In genomic region chr16:22207715-22208360, GRCh38 we compare ENCODE assay signal across 8 cellular contexts. TPM values are rescaled to one million over a fixed set of nuclear protein-coding genes. Genes with fewer than 3 reads are reported as not detected.
DNase-seq lines count a peak whose midpoint lies in the region; ATAC-seq and TF ChIP-seq lines count a peak whose summit lies in the region.

No MANE protein-coding gene starts in this region.

- peak overlapping the region; percentile 84 for H3K27ac Mint-ChIP-seq in activated naive CD8-positive, alpha-beta T cell treated with anti-CD3 and anti-CD28 coated beads, Interleukin-2, amount 10 ng/mL, durations not matched to agents 7 days and 5 days

- H3K4me1 Mint-ChIP-seq in activated T-cell treated with anti-CD3 and anti-CD28 coated beads, Interleukin-2, amount 50 U/mL, for 4 hours (ENCODE audit: low read depth), result peaks cover 24% of the 10 kb centered on the region
- H3K4me1 Mint-ChIP-seq in activated naive CD8-positive, alpha-beta T cell treated with anti-CD3 and anti-CD28 coated beads, Interleukin-2, amount 10 ng/mL, durations not matched to agents 7 days and 5 days, result peaks cover 31% of the 10 kb centered on the region

- TF ChIP-seq CTCF in left lung (IDR thresholded peaks at IDR 0.05) (no peak), tibial artery (IDR thresholded peaks at IDR 0.05) (no peak), testis (IDR thresholded peaks at IDR 0.05) (no peak)

- H3K27ac ChIP-seq in left lung, result peak overlapping the region; percentile 88 to 92
- peak overlapping the region; percentile 87 to 89 for H3K27ac ChIP-seq in tibial artery
- H3K27ac ChIP-seq in testis, result peak overlapping the region in 1 of 2 donors; percentile 85

- ATAC-seq in activated T-cell treated with anti-CD3 and anti-CD28 coated beads, Interleukin-2, amount 50 U/mL, for 4 hours, result no peak
- no peak for ATAC-seq in activated naive CD8-positive, alpha-beta T cell treated with anti-CD3 and anti-CD28 coated beads, Interleukin-2, amount 10 ng/mL, durations not matched to agents 7 days and 5 days (ENCODE audit: low read depth)
- ATAC-seq in left lung, result no peak
- no peak for ATAC-seq in HG03520 (IDR thresholded peaks at IDR 0.05; ENCODE audit: unreplicated experiment)
- no peak for ATAC-seq in HG02981 (IDR thresholded peaks at IDR 0.05; ENCODE audit: unreplicated experiment)

- H3K4me3 ChIP-seq in left lung (peak overlapping the region; percentile 96 to 98), tibial artery (peak overlapping the region; percentile 90 to 95), testis (peak overlapping the region in 1 of 2 donors; percentile 83)

- H3K27me3 ChIP-seq in left lung (no peaks in the 10 kb centered on the region), tibial artery (no peaks in the 10 kb centered on the region), testis (no peaks in the 10 kb centered on the region)

- WGBS in testis, 2 donors, result 75 to 81% methylated on average over 10 of the region's 10 CpGs

- H3K4me3 Mint-ChIP-seq in activated T-cell treated with anti-CD3 and anti-CD28 coated beads, Interleukin-2, amount 50 U/mL, for 4 hours, result peak overlapping the region; percentile 90
- H3K4me3 Mint-ChIP-seq in activated naive CD8-positive, alpha-beta T cell treated with anti-CD3 and anti-CD28 coated beads, Interleukin-2, amount 10 ng/mL, durations not matched to agents 7 days and 5 days, result peak overlapping the region; percentile 98

- H3K4me1 ChIP-seq in left lung, result peaks cover 13 to 50% of the 10 kb centered on the region in 2 donors
- peaks cover 0 to 64% (median 49%) of the 10 kb centered on the region in 4 donors for H3K4me1 ChIP-seq in tibial artery
- H3K4me1 ChIP-seq in testis, result peaks cover 14% of the 10 kb centered on the region

- H3K36me3 Mint-ChIP-seq in activated T-cell treated with anti-CD3 and anti-CD28 coated beads, Interleukin-2, amount 50 U/mL, for 4 hours (ENCODE audit: insufficient read depth), result peaks cover 7% of the 10 kb centered on the region
- H3K36me3 Mint-ChIP-seq in activated naive CD8-positive, alpha-beta T cell treated with anti-CD3 and anti-CD28 coated beads, Interleukin-2, amount 10 ng/mL, durations not matched to agents 7 days and 5 days, result peaks cover 18% of the 10 kb centered on the region

- H3K9me3 ChIP-seq in left lung (peaks cover 0 to 3% of the 10 kb centered on the region in 2 donors), tibial artery (no peaks in the 10 kb centered on the region), testis (no peaks in the 10 kb centered on the region)

- TF ChIP-seq POLR2A in testis (IDR thresholded peaks at IDR 0.05), result no peak

- H3K27me3 Mint-ChIP-seq in activated T-cell treated with anti-CD3 and anti-CD28 coated beads, Interleukin-2, amount 50 U/mL, for 4 hours (ENCODE audit: low read depth), result no peaks in the 10 kb centered on the region
- no peaks in the 10 kb centered on the region for H3K27me3 Mint-ChIP-seq in activated naive CD8-positive, alpha-beta T cell treated with anti-CD3 and anti-CD28 coated beads, Interleukin-2, amount 10 ng/mL, durations not matched to agents 7 days and 5 days

- no peak for DNase-seq in activated T-cell treated with anti-CD3 and anti-CD28 coated beads, Interleukin-2, amount 50 U/mL, for 4 hours
- DNase-seq in activated T-cell treated with anti-CD3 and anti-CD28 coated beads for 4 hours, result no peak
- DNase-seq in activated naive CD8-positive, alpha-beta T cell treated with anti-CD3 and anti-CD28 coated beads, Interleukin-2, amount 10 ng/mL, durations not matched to agents 7 days and 5 days, result no peak
- DNase-seq in left lung, result no peak
- no peak for DNase-seq in tibial artery
- DNase-seq in testis, result no peak

- no peaks in the 10 kb centered on the region for H3K9me3 Mint-ChIP-seq in activated T-cell treated with anti-CD3 and anti-CD28 coated beads, Interleukin-2, amount 50 U/mL, for 4 hours
- peaks cover 4% of the 10 kb centered on the region for H3K9me3 Mint-ChIP-seq in activated naive CD8-positive, alpha-beta T cell treated with anti-CD3 and anti-CD28 coated beads, Interleukin-2, amount 10 ng/mL, durations not matched to agents 7 days and 5 days

- intact Hi-C loops in left lung (cut with DNase I) (no loop called here), tibial artery (cut with DNase I; ENCODE audit: low total_unique reads) (loop anchor here (2.0 kb wide), 1 partner anchor 13 kb away; no protein-coding TSS in a partner anchor), testis (cut with DNase I; ENCODE audit: low total_unique reads) (no loop called here)

- H3K36me3 ChIP-seq in left lung (peaks cover 0 to 6% of the 10 kb centered on the region in 2 donors), tibial artery (peaks cover 0 to 5% (median 0%) of the 10 kb centered on the region in 3 donors), testis (ENCODE audit: low read depth, missing control alignments) (no peaks in the 10 kb centered on the region)

- POLR2A ChIA-PET in activated naive CD8-positive, alpha-beta T cell treated with anti-CD3 and anti-CD28 coated beads, Interleukin-2, amount 10 ng/mL, durations not matched to agents 7 days and 5 days (lab: Charles Lee), result interaction anchor here (1.0 to 2.7 kb wide), 6 partner anchors 10 to 229 kb away, joined by 3 to 38 read pairs (median 4); partner anchors contain the start of gene POLR3E

RNA-seq across cellular contexts. Expression of gene EEF2K, which starts 1.8 kb away (rescaled TPM):
- total RNA-seq in activated T-cell treated with anti-CD3 and anti-CD28 coated beads, Interleukin-2, amount 50 U/mL, for 4 hours, result 10 to 100 TPM; 17.8 to 22.8 (median 19.1) TPM
- total RNA-seq in activated naive CD8-positive, alpha-beta T cell treated with anti-CD3 and anti-CD28 coated beads, Interleukin-2, amount 10 ng/mL, durations not matched to agents 7 days and 5 days, result 10 to 100 TPM; 25.7 to 26.1 TPM
- total RNA-seq in left lung, result 10 to 100 TPM; 21.2 to 32.8 TPM
- 10 to 100 TPM; 10.2 to 11.1 TPM for total RNA-seq in testis
- 6.6 TPM for polyA plus RNA-seq in testis (ENCODE audit: insufficient read depth, low read depth, low replicate concordance)

RNA-seq across cellular contexts. Expression of gene SDR42E2, which starts 45.5 kb away (rescaled TPM):
- not detected for total RNA-seq in activated T-cell treated with anti-CD3 and anti-CD28 coated beads, Interleukin-2, amount 50 U/mL, for 4 hours
- total RNA-seq in activated naive CD8-positive, alpha-beta T cell treated with anti-CD3 and anti-CD28 coated beads, Interleukin-2, amount 10 ng/mL, durations not matched to agents 7 days and 5 days, result under 1 TPM; 0.23 to 0.44 TPM
- total RNA-seq in left lung (under 1 TPM in 1 of 2 donors, not detected in 1; 0.10 TPM), testis (under 1 TPM; 0.31 TPM)
- 1.4 TPM for polyA plus RNA-seq in testis (ENCODE audit: insufficient read depth, low read depth, low replicate concordance)
